ENCODE assay signal across 11 cellular contexts in the genomic region with DNA sequence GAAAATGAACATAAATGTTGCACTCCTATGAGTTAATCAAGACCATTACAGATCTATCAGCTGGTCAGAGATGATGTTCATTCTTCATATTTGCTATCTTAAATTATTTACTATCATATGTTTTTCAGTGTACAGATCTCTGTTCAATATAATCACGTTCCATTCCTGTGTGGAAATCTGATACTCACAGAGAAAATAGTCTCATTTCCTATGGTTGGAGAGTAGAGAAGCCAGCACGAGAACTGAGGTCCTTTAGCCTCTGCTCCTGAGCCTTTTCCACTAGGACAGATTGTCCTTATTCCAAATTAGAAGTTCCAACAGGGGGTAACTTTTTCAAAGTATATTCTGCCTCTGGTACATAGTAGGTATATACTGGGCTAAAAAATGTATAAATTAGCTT. TPM values are rescaled to one million over a fixed set of nuclear protein-coding genes. Genes with fewer than 3 reads are reported as not detected.
DNase-seq lines count a peak whose midpoint lies in the region; ATAC-seq, FAIRE-seq and TF ChIP-seq lines count a peak whose summit lies in the region.
"Had no signal": no experiment of that assay in that cellular context is flagged by ENCODE, and none has a peak within 500 bp of the region (broad histone marks: within the 10 kb centered on the region; RNA-seq: fewer than 3 reads in every experiment).

No MANE protein-coding gene starts in this region.

- no peak overlapping the region for H3K18ac ChIP-seq in neuronal stem cell (ENCODE audit: low read length)

- WGBS in right lobe of liver (ENCODE audit: insufficient coverage, low coverage, low lambda C conversion rate, missing lambda C conversion rate), result 28% methylated on average over 2 of the region's 2 CpGs
- WGBS in HepG2 (ENCODE audit: low lambda C conversion rate), result 93% methylated on average over 2 of the region's 2 CpGs
- no CpG with 5 or more reads among the region's 2 CpGs for WGBS in neuronal stem cell (ENCODE audit: extremely low coverage in 2 of 2, insufficient read length in 2 of 2, insufficient replicate concordance in 1 of 2), 2 donors

- no peak overlapping the region for H3K23ac ChIP-seq in neuronal stem cell (ENCODE audit: low read depth, low read length, poor library complexity)

- CTCF ChIA-PET in HepG2 (lab: Yijun Ruan, JAX; ENCODE audit: low intra/inter-chr PET ratio, low total read pairs), result no interaction called here
- CTCF ChIA-PET in activated CD4-positive, alpha-beta memory T cell treated with anti-CD3 and anti-CD28 coated beads for 36 hours (lab: Charles Lee), result interaction anchor here (0.6 kb wide), 1 partner anchor 149 kb away, joined by 3 read pairs; no protein-coding TSS in a partner anchor

- ATAC-seq in right lobe of liver (peak in 3 of 4 donors; percentile 13 to 51 (median 15)), HepG2 (no peak), T-helper 17 cell (no peak)

- no peaks in the 10 kb centered on the region for H3K27me3 ChIP-seq in right lobe of liver
- no peaks in the 10 kb centered on the region for H3K27me3 ChIP-seq in HepG2 (ENCODE audit: control insufficient read depth in 1 of 2, insufficient read depth in 2 of 2, low read length in 2 of 2)
- H3K27me3 ChIP-seq in neuronal stem cell (ENCODE audit: control insufficient read depth in 3 of 3, insufficient read depth in 3 of 3, low read depth in 1 of 3, low read length in 3 of 3), result no peaks in the 10 kb centered on the region
- H3K27me3 ChIP-seq: dorsolateral prefrontal cortex had no signal

- POLR2A ChIA-PET in HepG2 (lab: Yijun Ruan, JAX), result no interaction called here
- POLR2A ChIA-PET in activated CD4-positive, alpha-beta memory T cell treated with anti-CD3 and anti-CD28 coated beads for 36 hours (lab: Charles Lee), result interaction anchor here (0.7 to 1.2 kb wide), 3 partner anchors 11 to 13 kb away, joined by 3 to 4 read pairs (median 3); no protein-coding TSS in a partner anchor

- H2BK5ac ChIP-seq in neuronal stem cell (ENCODE audit: low read length), result no peak overlapping the region

- intact Hi-C loops in right lobe of liver (cut with DNase I), result no loop called here
- intact Hi-C loops in HepG2 (cut with micrococcal nuclease; ENCODE audit: unreplicated experiment), result no loop called here
- intact Hi-C loops in activated CD4-positive, alpha-beta memory T cell treated with anti-CD3 and anti-CD28 coated beads for 36 hours (cut with micrococcal nuclease), result loop anchor here (1.0 kb wide), 2 partner anchors 9 to 13 kb away; no protein-coding TSS in a partner anchor

- no peak overlapping the region for H2BK15ac ChIP-seq in neuronal stem cell (ENCODE audit: low read length)

- H3K4me2 ChIP-seq in HepG2 (ENCODE audit: low read depth, low read length) (no peak overlapping the region), neuronal stem cell (ENCODE audit: insufficient read depth, low read length, poor library complexity, severe bottlenecking) (no peak overlapping the region)

- H3K4me1 ChIP-seq in right lobe of liver (peaks cover 0 to 7% (median 1%) of the 10 kb centered on the region in 4 donors), HepG2 (ENCODE audit: insufficient read depth, low read length) (peaks cover 6% of the 10 kb centered on the region; the same call in 1 of the 2 replicates), neuronal stem cell (ENCODE audit: control insufficient read depth in 2 of 2, insufficient read depth in 1 of 2, low read depth in 1 of 2, low read length in 2 of 2) (no peaks in the 10 kb centered on the region)

- TF ChIP-seq POLR2A in right lobe of liver (IDR thresholded peaks at IDR 0.05), result no peak
- TF ChIP-seq POLR2A in HepG2 (IDR thresholded peaks at IDR 0.05; ENCODE audit: insufficient read depth in 1 of 2, low read depth in 2 of 2, low read length in 2 of 2), result no peak

- no peak for TF ChIP-seq RAD21 in HepG2 (CRISPR knock-in tag; IDR thresholded peaks at IDR 0.05)

- no peaks in the 10 kb centered on the region for H3K79me2 ChIP-seq in HepG2 (ENCODE audit: insufficient read depth, low read length)

- H3K27ac ChIP-seq in right lobe of liver (peak overlapping the region in 2 of 3 donors; percentile 22 to 34), HepG2 (ENCODE audit: extremely low read length, insufficient read depth, low read length) (no peak overlapping the region), neuronal stem cell (replicated peaks; ENCODE audit: low read length) (no peak overlapping the region)
- H3K27ac ChIP-seq: dorsolateral prefrontal cortex had no signal

- H3K36me3 ChIP-seq in right lobe of liver (peaks cover 0 to 2% (median 0%) of the 10 kb centered on the region in 4 donors), HepG2 (replicated peaks in 1 of 2; ENCODE audit: control insufficient read depth in 1 of 2, insufficient read depth in 2 of 2, low read length in 2 of 2) (peaks cover 2 to 3% of the 10 kb centered on the region in 2 experiments; a peak in 3 of 5 replicates), neuronal stem cell (replicated peaks in 1 of 2; ENCODE audit: control insufficient read depth in 2 of 2, insufficient read depth in 2 of 2, low read length in 2 of 2) (peaks cover 0 to 66% of the 10 kb centered on the region in 2 donors)

- in situ Hi-C loops in HepG2 (cut with HindIII; ENCODE audit: extremely low pct_ligation_motif_present, low pct_unique_long_range_greater_than_20kb), result no loop called here

- no peak overlapping the region for H4K8ac ChIP-seq in neuronal stem cell (ENCODE audit: low read depth, low read length)

- FAIRE-seq in HepG2 (lab: Jason Lieb, UNC), result no peak

- H4K91ac ChIP-seq in neuronal stem cell (ENCODE audit: low read depth, low read length, poor library complexity), result no peak overlapping the region

- H2BK12ac ChIP-seq in neuronal stem cell (ENCODE audit: low read length), result no peak overlapping the region

- H2AK5ac ChIP-seq in neuronal stem cell (ENCODE audit: low read depth, low read length), result no peak overlapping the region

- no TSS peak for BruUV-seq in HepG2 (replicated peaks; lab: Mats Ljungman, UMichigan)

- H3K14ac ChIP-seq in neuronal stem cell (ENCODE audit: low read length), result no peak overlapping the region

- no peaks in the 10 kb centered on the region for H3K79me1 ChIP-seq in neuronal stem cell (ENCODE audit: low read depth, low read length)

- TF ChIP-seq EP300 in HepG2 (IDR thresholded peaks at IDR 0.05; ENCODE audit: low read depth in 2 of 2, low read length in 2 of 2) (no peak), HepG2 (CRISPR knock-in tag; IDR thresholded peaks at IDR 0.05; ENCODE audit: borderline replicate concordance) (no peak)

- H3K4me3 Mint-ChIP-seq in T-helper 17 cell, result no peak overlapping the region
- H3K4me3 Mint-ChIP-seq in activated CD4-positive, alpha-beta memory T cell treated with anti-CD3 and anti-CD28 coated beads for 36 hours, result no peak overlapping the region

- H2BK120ac ChIP-seq in neuronal stem cell (ENCODE audit: low read depth, low read length), result no peak overlapping the region

- H3K4me3 ChIP-seq in right lobe of liver, result no peak overlapping the region
- H3K4me3 ChIP-seq in HepG2 (replicated peaks in 1 of 3; ENCODE audit: insufficient read depth in 1 of 3, low read depth in 2 of 3, low read length in 3 of 3), result no peak overlapping the region
- H3K4me3 ChIP-seq in neuronal stem cell (ENCODE audit: low read length in 2 of 2), result no peak overlapping the region
- H3K4me3 ChIP-seq: dorsolateral prefrontal cortex had no signal

- TF ChIP-seq CTCF in right lobe of liver (IDR thresholded peaks at IDR 0.05) (no peak), HepG2 (CRISPR knock-in tag; IDR thresholded peaks at IDR 0.05) (no peak)

- peak overlapping the region; percentile 81 for H3K27ac Mint-ChIP-seq in T-helper 17 cell
- no peak overlapping the region for H3K27ac Mint-ChIP-seq in activated CD4-positive, alpha-beta memory T cell treated with anti-CD3 and anti-CD28 coated beads for 36 hours

- H3K4me1 Mint-ChIP-seq in T-helper 17 cell, result peaks cover 22% of the 10 kb centered on the region
- peaks cover 30% of the 10 kb centered on the region for H3K4me1 Mint-ChIP-seq in activated CD4-positive, alpha-beta memory T cell treated with anti-CD3 and anti-CD28 coated beads for 36 hours (ENCODE audit: low read depth)

- no peak overlapping the region for H3K4ac ChIP-seq in neuronal stem cell (ENCODE audit: low read length)

- no peaks in the 10 kb centered on the region for H3K9me3 Mint-ChIP-seq in activated CD4-positive, alpha-beta memory T cell treated with anti-CD3 and anti-CD28 coated beads for 36 hours

- H3K9me3 ChIP-seq in right lobe of liver, result no peaks in the 10 kb centered on the region
- no peaks in the 10 kb centered on the region for H3K9me3 ChIP-seq in HepG2 (ENCODE audit: low read length)
- no peaks in the 10 kb centered on the region for H3K9me3 ChIP-seq in T-helper 17 cell (ENCODE audit: control insufficient read depth, low read length, poor library complexity, severe bottlenecking)
- H3K9me3 ChIP-seq in neuronal stem cell (replicated peaks in 1 of 2; ENCODE audit: control insufficient read depth in 2 of 2, insufficient read depth in 1 of 2, low read depth in 1 of 2, low read length in 2 of 2), result no peaks in the 10 kb centered on the region

- no peak for DNase-seq in right lobe of liver
- DNase-seq in HepG2 (ENCODE audit: low spot score), result no peak
- DNase-seq in T-helper 17 cell, result no peak
- DNase-seq in myocyte (ENCODE audit: low read depth), result peak; percentile 60
- no peak for DNase-seq in neuronal stem cell (ENCODE audit: low spot score)
- no peak for DNase-seq in NCI-H748 treated with DMSO at 0.1 percent for 48 hours (lab: John Stamatoyannopoulos, UW)
- no peak for DNase-seq in activated CD4-positive, alpha-beta memory T cell treated with anti-CD3 and anti-CD28 coated beads for 36 hours
- no peak for DNase-seq in kidney glomerular epithelial cell (lab: John Stamatoyannopoulos, UW)
- DNase-seq: DMS79, dorsolateral prefrontal cortex, occipital lobe had no signal

- no peak overlapping the region for H3K9ac ChIP-seq in HepG2 (ENCODE audit: insufficient read depth, low read depth, low read length)
- H3K9ac ChIP-seq in neuronal stem cell (ENCODE audit: low read depth, low read length, poor library complexity), result no peak overlapping the region

- H3K27me3 Mint-ChIP-seq in T-helper 17 cell, result no peaks in the 10 kb centered on the region
- H3K27me3 Mint-ChIP-seq in activated CD4-positive, alpha-beta memory T cell treated with anti-CD3 and anti-CD28 coated beads for 36 hours, result no peaks in the 10 kb centered on the region

- no peaks in the 10 kb centered on the region for H4K20me1 ChIP-seq in HepG2 (ENCODE audit: insufficient read depth, low read length)

- H3K36me3 Mint-ChIP-seq in T-helper 17 cell (ENCODE audit: low read depth), result no peaks in the 10 kb centered on the region
- H3K36me3 Mint-ChIP-seq in activated CD4-positive, alpha-beta memory T cell treated with anti-CD3 and anti-CD28 coated beads for 36 hours, result peaks cover 8% of the 10 kb centered on the region

- H2AFZ ChIP-seq in HepG2 (ENCODE audit: low read length), result no peak overlapping the region
- H2AFZ ChIP-seq in neuronal stem cell (ENCODE audit: low read length), result no peak overlapping the region

RNA-seq across cellular contexts. Expression of a gene that starts 29.2 kb away (rescaled TPM):
- total RNA-seq in right lobe of liver (10 to 100 TPM in 5 of 6 experiments, 1 to 10 TPM in 1; 7.9 to 37.2 (median 17.1) TPM), HepG2 (2016; rRNA removed; fragmentation: Illumina TruSeq; extraction: Trizol) (9.7 and 13.9 TPM in 2 replicates), T-helper 17 cell (10 to 100 TPM; 35.5 TPM), myocyte (89.8 and 124 TPM in 2 replicates)
- total RNA-seq in HepG2 (2016; cell fraction: cytosol; rRNA removed; fragmentation: Illumina TruSeq; extraction: Trizol; ENCODE audit: low read depth), result 1.7 and 3.0 TPM in 2 replicates
- total RNA-seq in HepG2 (2016; cell fraction: insoluble cytoplasmic fraction; rRNA removed; fragmentation: Illumina TruSeq; extraction: Trizol), result 9.4 and 13.3 TPM in 2 replicates
- total RNA-seq in HepG2 (2016; cell fraction: membrane; rRNA removed; fragmentation: Illumina TruSeq; extraction: Trizol), result 5.6 and 7.5 TPM in 2 replicates
- total RNA-seq in HepG2 (2016; cell fraction: nucleus; rRNA removed; fragmentation: Illumina TruSeq; extraction: Trizol), result 17.0 and 18.2 TPM in 2 replicates
- 8.1 and 10.5 TPM in 2 replicates for polyA plus RNA-seq in HepG2 (2011; rRNA removed)
- 3.9 and 7.2 TPM in 2 replicates for polyA plus RNA-seq in HepG2 (2011; cell fraction: cytosol; rRNA removed)
- polyA plus RNA-seq in HepG2 (2011; cell fraction: nucleus; rRNA removed), result 3.6 and 4.0 TPM in 2 replicates
- polyA plus RNA-seq in HepG2 (2012), result 7.5 and 8.2 TPM in 2 replicates
- 0.66 and 0.74 TPM in 2 replicates for polyA plus RNA-seq in HepG2 (2016; cell fraction: cytosol; fragmentation: Illumina TruSeq; extraction: Trizol; ENCODE audit: low read depth)
- 6.2 and 6.3 TPM in 2 replicates for polyA plus RNA-seq in HepG2 (2016; cell fraction: insoluble cytoplasmic fraction; fragmentation: Illumina TruSeq; extraction: Trizol; ENCODE audit: low read depth)
- 1.9 and 2.5 TPM in 2 replicates for polyA plus RNA-seq in HepG2 (2016; cell fraction: membrane; fragmentation: Illumina TruSeq; extraction: Trizol; ENCODE audit: low read depth)
- 15.4 and 15.5 TPM in 2 replicates for polyA plus RNA-seq in HepG2 (2016; cell fraction: nucleus; fragmentation: Illumina TruSeq; extraction: Trizol; ENCODE audit: insufficient read depth, low read depth)
- polyA minus RNA-seq in HepG2 (2011; rRNA and poly(A)+ RNA removed; ENCODE audit: low replicate concordance), result 6.6 and 14.5 TPM in 2 replicates
- 14.6 and 14.9 TPM in 2 replicates for polyA minus RNA-seq in HepG2 (2011; cell fraction: cytosol; rRNA and poly(A)+ RNA removed)
- 15.7 and 19.0 TPM in 2 replicates for polyA minus RNA-seq in HepG2 (2011; cell fraction: nucleus; rRNA and poly(A)+ RNA removed)
- 24.4 TPM for polyA plus RNA-seq in myocyte (2012)
- 22.3 TPM for polyA plus RNA-seq in neuronal stem cell (2013, experiment 1 of 2)
- polyA plus RNA-seq in neuronal stem cell (2013, experiment 2 of 2), result 22.8 TPM
- total RNA-seq in activated CD4-positive, alpha-beta memory T cell treated with anti-CD3 and anti-CD28 coated beads for 36 hours, result 10 to 100 TPM; 12.4 to 13.5 TPM

Comparison
In these comparisons a context has a peak if more than half of its experiments do, and no peak if none do; other contexts are left out.
1. ATAC-seq: peak in right lobe of liver (3 of 4); none in HepG2 (single experiment) and T-helper 17 cell (single experiment).
2. H3K27ac ChIP-seq: peak in right lobe of liver (2 of 3); none in HepG2 (single experiment) and neuronal stem cell (single experiment).